Comparison of ENCODE assay signal across 8 cellular contexts in the genomic region with DNA sequence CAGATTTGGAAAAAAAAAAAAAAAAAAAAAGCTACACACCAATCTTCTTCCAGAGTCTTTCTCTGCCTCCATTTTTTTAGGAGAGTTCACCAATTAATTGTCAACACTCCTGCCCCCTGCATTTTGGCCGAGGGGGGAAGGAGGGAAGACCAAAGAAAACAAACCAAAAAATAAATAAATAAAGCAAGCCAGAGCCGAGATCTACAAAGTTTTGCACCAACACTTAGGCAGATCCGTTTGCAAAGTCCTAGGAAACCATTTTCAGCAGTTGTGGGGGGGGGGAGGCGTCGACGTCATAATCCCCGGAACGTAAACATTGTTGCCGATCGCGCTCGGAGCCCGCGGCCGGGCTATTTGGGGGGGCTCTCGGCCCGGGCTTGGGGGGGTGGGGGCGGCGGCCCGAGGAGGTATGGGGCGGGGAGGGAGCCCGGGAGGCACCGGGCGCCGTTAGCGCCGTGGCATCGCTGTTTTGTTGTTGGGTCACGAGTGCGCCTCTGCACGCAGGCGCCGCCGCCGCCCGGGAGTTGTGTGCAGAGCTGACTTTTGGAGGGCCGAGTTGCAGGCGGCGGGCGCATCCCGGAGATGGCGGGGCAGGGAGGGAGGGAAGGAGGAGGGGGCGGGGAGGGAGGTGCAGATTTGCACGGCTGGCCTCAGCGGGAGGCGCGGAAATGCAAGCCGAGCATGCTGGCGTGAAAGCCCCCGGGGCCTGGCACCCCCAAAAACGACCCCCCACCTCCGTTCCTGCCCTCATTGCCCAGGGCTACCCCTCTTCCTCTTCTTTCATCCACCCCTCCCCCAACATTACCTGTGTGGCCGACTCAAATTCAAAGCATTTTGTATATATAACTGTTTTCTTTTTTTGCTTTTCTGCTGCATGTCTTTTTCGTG. TPM values are rescaled to one million over a fixed set of nuclear protein-coding genes. Genes with fewer than 3 reads are reported as not detected.
A peak's percentile ranks its signal among the peaks of the same experiment; 100 is the strongest.
DNase-seq lines count a peak whose midpoint lies in the region; ATAC-seq, FAIRE-seq and TF ChIP-seq lines count a peak whose summit lies in the region.

No MANE protein-coding gene starts in this region.

- no peak for FAIRE-seq in H54 (lab: Jason Lieb, UNC)

- ATAC-seq in lung (ENCODE audit: insufficient read depth, low FRiP score) (peak; percentile 45), HG02970 (IDR thresholded peaks at IDR 0.05; ENCODE audit: low FRiP score, unreplicated experiment) (no peak)

- H3K27me3 Mint-ChIP-seq in activated CD4-positive, alpha-beta memory T cell treated with anti-CD3 and anti-CD28 coated beads for 36 hours = no peaks in the 10 kb centered on the region

- H3K4me1 ChIP-seq in lung (ENCODE audit: control insufficient read depth in 2 of 2, insufficient read depth in 2 of 2, low read length in 2 of 2) = peaks cover 0 to 11% of the 10 kb centered on the region in 2 donors

- 1% methylated on average over 52 to 53 of the region's 54 CpGs for WGBS in lung, 2 donors

- CTCF ChIA-PET in BJ (lab: Yijun Ruan, JAX) = interaction anchor here (0.7 to 1.8 kb wide), 5 partner anchors 28 to 77 kb away, joined by 3 to 18 read pairs (median 4); no protein-coding TSS in a partner anchor
- CTCF ChIA-PET in activated CD4-positive, alpha-beta memory T cell treated with anti-CD3 and anti-CD28 coated beads for 36 hours (lab: Charles Lee) = interaction anchor here (1.0 to 4.6 kb wide), 3 partner anchors 44 to 202 kb away, joined by 3 to 41 read pairs (median 5); partner anchors contain the start of gene ORAI1

- TF ChIP-seq CTCF in BJ (IDR thresholded peaks at IDR 0.05; ENCODE audit: insufficient read depth, low read depth, low read length) (no peak), lung (IDR thresholded peaks at IDR 0.05; ENCODE audit: control extremely low read depth, extremely low read depth) (no peak)

- peaks cover under 1% of the 10 kb centered on the region for H3K36me3 Mint-ChIP-seq in activated CD4-positive, alpha-beta memory T cell treated with anti-CD3 and anti-CD28 coated beads for 36 hours

- POLR2A ChIA-PET in BJ (lab: Charles Lee) = no interaction called here
- POLR2A ChIA-PET in activated CD4-positive, alpha-beta memory T cell treated with anti-CD3 and anti-CD28 coated beads for 36 hours (lab: Charles Lee) = interaction anchor here (0.6 to 3.3 kb wide), 11 partner anchors 10 to 248 kb away, joined by 3 to 22 read pairs (median 4); partner anchors contain the start of gene ORAI1

- peak; percentile 38; the same call in 1 of the 2 replicates for TF ChIP-seq POLR2A in H54 (IDR thresholded peaks at IDR 0.05; ENCODE audit: low read depth, low read length)

- DNase-seq in BJ (ENCODE audit: low read depth) (no peak), H54 (ENCODE audit: insufficient read length, low spot score) (peak; percentile 70), NCI-H526 (lab: John Stamatoyannopoulos, UW) (peak; percentile 46 to 89), ecto neural progenitor cell (ENCODE audit: low spot score) (peak; percentile 95), lung (ENCODE audit: low spot score) (peak; percentile 64)
- DNase-seq in activated CD4-positive, alpha-beta memory T cell treated with anti-CD3 and anti-CD28 coated beads for 36 hours = peak; percentile 85
- DNase-seq in stimulated activated CD4-positive, alpha-beta T cell treated with anti-CD3 and anti-CD28 coated beads, TNF-alpha, amount 100 ng/mL, for 24 hours (ENCODE audit: low read depth in 3 of 3) = peak in 2 of 3 experiments; percentile 36 to 68

- H3K27me3 ChIP-seq in BJ (ENCODE audit: control insufficient read depth, insufficient read depth, low read length) (no peaks in the 10 kb centered on the region), lung (ENCODE audit: control insufficient read depth, insufficient read depth) (no peaks in the 10 kb centered on the region)

- intact Hi-C loops in activated CD4-positive, alpha-beta memory T cell treated with anti-CD3 and anti-CD28 coated beads for 36 hours (cut with micrococcal nuclease) = loop anchor here (1.0 to 5.0 kb wide), 4 partner anchors 45 to 212 kb away; partner anchors contain the start of gene RHOF

- H3K4me3 ChIP-seq in BJ (ENCODE audit: low read depth, low read length) (peak overlapping the region; percentile 57), lung (peak overlapping the region; percentile 48)

- peak overlapping the region; percentile 86 for H3K4me3 Mint-ChIP-seq in activated CD4-positive, alpha-beta memory T cell treated with anti-CD3 and anti-CD28 coated beads for 36 hours

- H3K27ac ChIP-seq in lung (ENCODE audit: low read depth in 1 of 2, low read length in 1 of 2) = peak overlapping the region; percentile 36 to 84

- peak overlapping the region; percentile 92 for H3K27ac Mint-ChIP-seq in activated CD4-positive, alpha-beta memory T cell treated with anti-CD3 and anti-CD28 coated beads for 36 hours

- H3K9me3 Mint-ChIP-seq in activated CD4-positive, alpha-beta memory T cell treated with anti-CD3 and anti-CD28 coated beads for 36 hours = no peaks in the 10 kb centered on the region

- no peaks in the 10 kb centered on the region for H3K36me3 ChIP-seq in BJ (ENCODE audit: control insufficient read depth, insufficient read depth, low read length)
- peaks cover 0 to 3% of the 10 kb centered on the region in 2 donors for H3K36me3 ChIP-seq in lung (ENCODE audit: control insufficient read depth in 2 of 2, insufficient read depth in 2 of 2, low read length in 2 of 2)

- H3K9me3 ChIP-seq in lung (ENCODE audit: control insufficient read depth in 2 of 2, insufficient read depth in 1 of 2, low read length in 1 of 2) = no peaks in the 10 kb centered on the region

- peaks cover 33% of the 10 kb centered on the region for H3K4me1 Mint-ChIP-seq in activated CD4-positive, alpha-beta memory T cell treated with anti-CD3 and anti-CD28 coated beads for 36 hours (ENCODE audit: low read depth)

RNA-seq across cellular contexts. Expression of gene KDM2B, which starts 0.6 kb away (rescaled TPM):
- polyA plus RNA-seq in BJ (2011; rRNA removed) (7.9 and 15.0 TPM in 2 replicates), lung (10 to 100 TPM; 13.8 to 18.6 TPM)
- 15.6 and 22.4 TPM in 2 replicates for polyA minus RNA-seq in BJ (2011; rRNA and poly(A)+ RNA removed)
- total RNA-seq in activated CD4-positive, alpha-beta memory T cell treated with anti-CD3 and anti-CD28 coated beads for 36 hours = 10 to 100 TPM; 41.9 to 44.8 TPM
- 10 to 100 TPM; 30.6 to 44.5 TPM for total RNA-seq in lung

RNA-seq across cellular contexts. Expression of gene ORAI1, which starts 46.1 kb away (rescaled TPM):
- polyA plus RNA-seq in BJ (2011; rRNA removed) (20.3 and 28.3 TPM in 2 replicates), lung (10 to 100 TPM; 15.2 to 32.5 TPM)
- polyA minus RNA-seq in BJ (2011; rRNA and poly(A)+ RNA removed) = 20.6 and 20.8 TPM in 2 replicates
- total RNA-seq in activated CD4-positive, alpha-beta memory T cell treated with anti-CD3 and anti-CD28 coated beads for 36 hours = 10 to 100 TPM; 41.6 to 43.2 TPM
- total RNA-seq in lung = 10 to 100 TPM; 17.1 to 33.7 TPM
